In genomic region chr10:101441539-101442455, GRCh38 we compare ENCODE assay signal across 8 cellular contexts.
DNase-seq lines count a peak whose midpoint lies in the region; ATAC-seq, FAIRE-seq and TF ChIP-seq lines count a peak whose summit lies in the region.

No MANE protein-coding gene starts in this region.

- no peak overlapping the region for H3K18ac ChIP-seq in H1 (ENCODE audit: extremely low read depth, low read length)

- no peak overlapping the region for H3K56ac ChIP-seq in H1 (replicated peaks; ENCODE audit: insufficient read length, low read depth, low read length)

- H3K27me3 ChIP-seq in MM.1S (replicated peaks; ENCODE audit: insufficient read depth, low read length): no peaks in the 10 kb centered on the region
- no peaks in the 10 kb centered on the region for H3K27me3 ChIP-seq in H1 (replicated peaks in 1 of 4; ENCODE audit: control insufficient read depth in 3 of 4, extremely low read depth in 1 of 4, insufficient read depth in 3 of 4, low read length in 3 of 4)

- H3K4me1 ChIP-seq in A549: peaks cover 5% of the 10 kb centered on the region; the same call in 1 of the 3 replicates
- H3K4me1 ChIP-seq in MM.1S (ENCODE audit: low read length): no peaks in the 10 kb centered on the region
- H3K4me1 ChIP-seq in H1 (replicated peaks in 1 of 4; ENCODE audit: control insufficient read depth in 3 of 4, insufficient read depth in 4 of 4, low read length in 3 of 4): peaks cover 0 to under 1% (median 0%) of the 10 kb centered on the region in 4 experiments; a peak in 1 of 7 replicates

- no peaks in the 10 kb centered on the region for H3K79me2 ChIP-seq in MM.1S (ENCODE audit: low read length)
- no peaks in the 10 kb centered on the region for H3K79me2 ChIP-seq in H1 (ENCODE audit: control insufficient read depth in 1 of 2, insufficient read depth in 2 of 2, low read length in 2 of 2)

- H2BK20ac ChIP-seq in H1 (ENCODE audit: low read length): no peak overlapping the region

- no peak overlapping the region for H2BK120ac ChIP-seq in H1 (replicated peaks; ENCODE audit: low read depth, low read length)

- H4K20me1 ChIP-seq in MM.1S (ENCODE audit: insufficient read depth, low read length) (no peaks in the 10 kb centered on the region), H1 (replicated peaks in 1 of 2; ENCODE audit: control insufficient read depth in 1 of 2, insufficient read depth in 2 of 2, low read length in 2 of 2) (no peaks in the 10 kb centered on the region)

- H3K23ac ChIP-seq in H1 (ENCODE audit: insufficient read length): no peak overlapping the region

- H3K27ac ChIP-seq in A549 (no peak overlapping the region), MM.1S (ENCODE audit: low read length) (no peak overlapping the region), H1 (ENCODE audit: low read depth, low read length) (no peak overlapping the region)

- no peak overlapping the region for H4K5ac ChIP-seq in H1 (ENCODE audit: insufficient read length, low read depth, low read length)

- TF ChIP-seq CTCF in A549 (IDR thresholded peaks at IDR 0.05) (peak; percentile 83), MM.1S (IDR thresholded peaks at IDR 0.05; ENCODE audit: low read length) (peak; percentile 47), H1 (IDR thresholded peaks at IDR 0.05; ENCODE audit: control extremely low read depth in 1 of 3, insufficient read depth in 1 of 3, low read depth in 1 of 3, low read length in 3 of 3) (peak in 2 of 3 experiments; percentile 80 to 83; a peak in 3 of 4 replicates)

- H3K9me3 ChIP-seq in A549 (no peaks in the 10 kb centered on the region), MM.1S (replicated peaks; ENCODE audit: insufficient read depth, low read length) (no peaks in the 10 kb centered on the region), H1 (ENCODE audit: insufficient read depth in 2 of 2, low read depth in 1 of 2, low read length in 1 of 2) (no peaks in the 10 kb centered on the region)

- peak; percentile 62 to 83 for DNase-seq in A549 (ENCODE audit: low read depth in 1 of 2, low spot score in 1 of 2)
- DNase-seq in GF-D8 (lab: John Stamatoyannopoulos, UW): peak; percentile 53
- DNase-seq in MM.1S: peak; percentile 44
- DNase-seq in SK-N-DZ (ENCODE audit: low spot score): peak; percentile 92
- DNase-seq in H1 (ENCODE audit: low read depth in 1 of 2, low spot score in 2 of 2): no peak
- peak; percentile 82 to 86 for DNase-seq in lung microvascular endothelial cell (ENCODE audit: low read depth in 2 of 2)

- H2BK15ac ChIP-seq in H1 (ENCODE audit: low read length): no peak overlapping the region

- peak; percentile 98 to 99 for ATAC-seq in A549
- ATAC-seq in GM19395 (IDR thresholded peaks at IDR 0.05; ENCODE audit: unreplicated experiment): no peak
- ATAC-seq in HG03520 (IDR thresholded peaks at IDR 0.05; ENCODE audit: unreplicated experiment): no peak

- H2BK12ac ChIP-seq in H1 (ENCODE audit: low read depth, low read length): no peak overlapping the region

- H2AFZ ChIP-seq in MM.1S (ENCODE audit: low read length) (no peak overlapping the region), H1 (ENCODE audit: low read length) (no peak overlapping the region)

- H3K4me3 ChIP-seq in A549 (no peak overlapping the region), MM.1S (ENCODE audit: low read length) (no peak overlapping the region), H1 (ENCODE audit: extremely low read depth in 1 of 4, insufficient read depth in 2 of 4, low read depth in 3 of 4, low read length in 4 of 4) (no peak overlapping the region)

- no peaks in the 10 kb centered on the region for H3K9me2 ChIP-seq in MM.1S (replicated peaks; ENCODE audit: insufficient read depth, low read length)

- H3K4ac ChIP-seq in H1 (replicated peaks; ENCODE audit: insufficient read length, low read depth, low read length): no peak overlapping the region

- POLR2A ChIA-PET in A549 (lab: Yijun Ruan, JAX) (no interaction called here), H1 (lab: Charles Lee; ENCODE audit: partially characterized antibody) (interaction anchor here (1.5 kb wide), 2 partner anchors 13 to 139 kb away, joined by 3 read pairs; no protein-coding TSS in a partner anchor)

- no peak overlapping the region for H2BK5ac ChIP-seq in H1 (ENCODE audit: low read depth, low read length)

- CTCF ChIA-PET in A549 (lab: Yijun Ruan, JAX): interaction anchor here (0.6 to 9.7 kb wide), 44 partner anchors 9 to 956 kb away, joined by 3 to 135 read pairs (median 4); partner anchors contain the start of gene BTRC
- CTCF ChIA-PET in H1 (lab: Charles Lee; ENCODE audit: partially characterized antibody): interaction anchor here (0.5 to 19.9 kb wide), 37 partner anchors 9 to 341 kb away, joined by 3 to 417 read pairs (median 4); partner anchors contain the start of gene BTRC

- no peak overlapping the region for H4K91ac ChIP-seq in H1 (replicated peaks; ENCODE audit: insufficient read length, low read length)

- H3K9ac ChIP-seq in MM.1S (ENCODE audit: low read length) (no peak overlapping the region), H1 (replicated peaks in 1 of 4; ENCODE audit: extremely low read depth in 1 of 4, low read depth in 3 of 4, low read length in 3 of 4) (no peak overlapping the region)

- 67% methylated on average over 17 of the region's 17 CpGs for WGBS in A549 (ENCODE audit: missing lambda C conversion rate)
- WGBS in H1 (ENCODE audit: extremely low coverage in 1 of 2, insufficient coverage in 1 of 2, insufficient read length in 1 of 2, insufficient replicate concordance in 2 of 2, low coverage in 1 of 2, low lambda C conversion rate in 2 of 2, missing lambda C conversion rate in 1 of 2), 2 experiments: 66% methylated on average over 17 of the region's 17 CpGs; no CpG with 5 or more reads in 1 of the 2 experiments

- H3K79me1 ChIP-seq in H1 (ENCODE audit: low read depth, low read length): no peaks in the 10 kb centered on the region

- no peak overlapping the region for H2AK5ac ChIP-seq in H1 (ENCODE audit: low read depth, low read length)

- H4K8ac ChIP-seq in H1 (ENCODE audit: extremely low read depth, insufficient read depth, low read length): no peak overlapping the region

- TF ChIP-seq POLR2A in A549 (IDR thresholded peaks at IDR 0.05; ENCODE audit: low read length): no peak
- no peak for TF ChIP-seq POLR2A in H1 (IDR thresholded peaks at IDR 0.05; ENCODE audit: control extremely low read depth in 1 of 2, low read depth in 2 of 2, low read length in 2 of 2)

- TF ChIP-seq EP300 in A549 (IDR thresholded peaks at IDR 0.05) (no peak), H1 (IDR thresholded peaks at IDR 0.05; ENCODE audit: borderline replicate concordance in 1 of 2, low read depth in 2 of 2, low read length in 2 of 2) (no peak)

- H3K14ac ChIP-seq in H1 (ENCODE audit: insufficient read length): no peak overlapping the region

- H3K4me2 ChIP-seq in A549 (no peak overlapping the region), MM.1S (ENCODE audit: low read depth, low read length) (no peak overlapping the region), H1 (ENCODE audit: insufficient read depth in 1 of 2, low read depth in 2 of 2, low read length in 2 of 2) (no peak overlapping the region)

- peak; percentile 76 for FAIRE-seq in A549 (lab: Jason Lieb, UNC)
- peak; percentile 88 for FAIRE-seq in H1 (lab: Jason Lieb, UNC)

- TF ChIP-seq RAD21 in A549 (conservative IDR thresholded peaks at IDR 0.05 in 1 of 2, IDR thresholded peaks at IDR 0.05 in 1 of 2) (peak; percentile 86 to 89), H1 (IDR thresholded peaks at IDR 0.05 in 1 of 2, conservative IDR thresholded peaks at IDR 0.05 in 1 of 2; ENCODE audit: low read depth in 2 of 2, low read length in 2 of 2) (peak; percentile 93 to 95)

- H3K36me3 ChIP-seq in MM.1S (replicated peaks; ENCODE audit: insufficient read depth, low read length): no peaks in the 10 kb centered on the region
- H3K36me3 ChIP-seq in H1 (ENCODE audit: control insufficient read depth in 2 of 4, insufficient read depth in 4 of 4, low read length in 3 of 4): no peaks in the 10 kb centered on the region

- no peaks in the 10 kb centered on the region for H3K23me2 ChIP-seq in H1 (ENCODE audit: low read depth, low read length)

- H3F3A ChIP-seq in MM.1S (ENCODE audit: insufficient read depth, low read length): no peaks in the 10 kb centered on the region

TF ChIP-seq in A549, 52 proteins besides CTCF, POLR2A, EP300 and RAD21:
- peak; percentile 83 for TF ChIP-seq SMC3 (IDR thresholded peaks at IDR 0.05)
- TF ChIP-seq GATA3 (IDR thresholded peaks at IDR 0.05; ENCODE audit: borderline replicate concordance): no peak

TF ChIP-seq in H1, 55 proteins besides CTCF, POLR2A, EP300 and RAD21 (continues in another document):
- TF ChIP-seq CTBP2 (IDR thresholded peaks at IDR 0.05; ENCODE audit: borderline replicate concordance, insufficient read depth, insufficient read length, low read length) (no peak), KDM4A (IDR thresholded peaks at IDR 0.05; ENCODE audit: low read depth, low read length, severe bottlenecking) (no peak), EZH2 (IDR thresholded peaks at IDR 0.05; ENCODE audit: low read depth, low read length, severe bottlenecking) (no peak), CREB1 (IDR thresholded peaks at IDR 0.05) (peak; percentile 64), CEBPB (IDR thresholded peaks at IDR 0.05; ENCODE audit: low read depth, low read length) (no peak), HDAC2 (IDR thresholded peaks at IDR 0.05; ENCODE audit: borderline replicate concordance in 1 of 2, low read depth in 2 of 2, low read length in 2 of 2) (no peak), TEAD4 (IDR thresholded peaks at IDR 0.05; ENCODE audit: low read depth, low read length) (0 out of 2 replicates have a peak, but pooled peaks have one; percentile 17), TAF7 (optimal IDR thresholded peaks at IDR 0.05; ENCODE audit: borderline replicate concordance, low read depth, low read length) (no peak), NANOG (IDR thresholded peaks at IDR 0.05; ENCODE audit: insufficient read depth, low read depth, low read length, poor library complexity, severe bottlenecking) (no peak), SP4 (IDR thresholded peaks at IDR 0.05; ENCODE audit: low read length) (no peak), SP2 (IDR thresholded peaks at IDR 0.05; ENCODE audit: low read length) (no peak), HDAC6 (IDR thresholded peaks at IDR 0.05; ENCODE audit: low read depth, low read length) (no peak), SIX5 (IDR thresholded peaks at IDR 0.05; ENCODE audit: low read depth, low read length) (no peak), YY1 (IDR thresholded peaks at IDR 0.05; ENCODE audit: low read depth, low read length) (0 out of 2 replicates have a peak, but pooled peaks have one; percentile 28), POU5F1 (IDR thresholded peaks at IDR 0.05; ENCODE audit: low read depth, low read length) (no peak), USF2 (IDR thresholded peaks at IDR 0.05; ENCODE audit: low read length) (no peak)

Comparison
In these comparisons a context has a peak if more than half of its experiments do, and no peak if none do; other contexts are left out.
1. ATAC-seq: peak in A549 (2 of 2); none in GM19395 (single experiment) and HG03520 (single experiment).
2. DNase-seq: peak in A549 (2 of 2), GF-D8 (single experiment), MM.1S (single experiment), SK-N-DZ (single experiment) and lung microvascular endothelial cell (2 of 2); none in H1 (0 of 2).
3. Of the 18 proteins assayed by ChIP-seq in both H1 and A549: peak only in H1: none; only in A549: none; in both: CTCF and RAD21; in neither: 16.
4. Peak in every context shown above with its lines, with median percentiles within 50 percentile points of each other: CTCF ChIP-seq.